In the genomic region with DNA sequence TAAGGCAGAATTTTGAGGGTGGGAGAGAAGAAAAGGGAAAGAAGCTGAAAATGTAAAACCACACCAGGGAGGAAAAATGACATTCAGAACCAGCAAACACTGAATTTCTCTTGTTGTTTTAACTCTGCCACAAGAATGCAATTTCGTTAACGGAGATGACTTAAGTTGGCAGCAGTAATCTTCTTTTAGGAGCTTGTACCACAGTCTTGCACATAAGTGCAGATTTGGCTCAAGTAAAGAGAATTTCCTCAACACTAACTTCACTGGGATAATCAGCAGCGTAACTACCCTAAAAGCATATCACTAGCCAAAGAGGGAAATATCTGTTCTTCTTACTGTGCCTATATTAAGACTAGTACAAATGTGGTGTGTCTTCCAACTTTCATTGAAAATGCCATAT, we compare ENCODE assay signal across 17 cellular contexts. TPM values are rescaled to one million over a fixed set of nuclear protein-coding genes. Genes with fewer than 3 reads are reported as not detected.
"Had no signal": no experiment of that assay in that cellular context is flagged by ENCODE, and none has a peak within 500 bp of the region (broad histone marks: within the 10 kb centered on the region; RNA-seq: fewer than 3 reads in every experiment).

No MANE protein-coding gene starts in this region.

- ATAC-seq: activated CD8-positive, alpha-beta T cell treated with anti-CD3 and anti-CD28 coated beads for 36 hours; activated naive CD8-positive, alpha-beta T cell treated with anti-CD3 and anti-CD28 coated beads, Interleukin-2, amount 50 U/mL, for 24 hours; gastrocnemius medialis; pancreas; stimulated activated naive CD8-positive, alpha-beta T cell treated with anti-CD3 and anti-CD28 coated beads, Interleukin-15, amount 100 ng/mL, for 72 hours had no signal

- H3K4me3 ChIP-seq: esophagus squamous epithelium, gastrocnemius medialis, pancreas, skin epidermis had no signal

- H3K4me1 ChIP-seq: gastrocnemius medialis, pancreas had no signal

- H3K27me3 ChIP-seq: gastrocnemius medialis, pancreas had no signal

- H3K4me1 Mint-ChIP-seq: activated naive CD8-positive, alpha-beta T cell treated with anti-CD3 and anti-CD28 coated beads, Interleukin-2, amount 50 U/mL, for 24 hours; brain had no signal

- H3K27ac ChIP-seq: esophagus squamous epithelium, gastrocnemius medialis, pancreas, skin epidermis had no signal

- H3K36me3 ChIP-seq: esophagus squamous epithelium, gastrocnemius medialis, pancreas had no signal

- H3K27ac Mint-ChIP-seq: activated CD8-positive, alpha-beta T cell treated with anti-CD3 and anti-CD28 coated beads for 36 hours; activated naive CD8-positive, alpha-beta T cell treated with anti-CD3 and anti-CD28 coated beads, Interleukin-2, amount 50 U/mL, for 24 hours; activated T-helper 1 cell treated with anti-CD3 and anti-CD28 coated beads, Interleukin-12 subunit alpha, Interleukin-12 subunit beta, Interleukin-2, Interleukin-4 antibody, amounts not matched to agents 30 ng/mL and 10 ng/mL and 1 ng/mL, durations not matched to agents 14 hours and 24 hours and 36 hours; brain; stimulated activated naive CD8-positive, alpha-beta T cell treated with anti-CD3 and anti-CD28 coated beads, Interleukin-15, amount 100 ng/mL, for 72 hours had no signal

- H3K4me3 Mint-ChIP-seq: activated CD8-positive, alpha-beta T cell treated with anti-CD3 and anti-CD28 coated beads for 36 hours; activated naive CD8-positive, alpha-beta T cell treated with anti-CD3 and anti-CD28 coated beads, Interleukin-2, amount 50 U/mL, for 24 hours; activated T-helper 1 cell treated with anti-CD3 and anti-CD28 coated beads, Interleukin-12 subunit alpha, Interleukin-12 subunit beta, Interleukin-2, Interleukin-4 antibody, amounts not matched to agents 30 ng/mL and 10 ng/mL and 1 ng/mL, durations not matched to agents 14 hours and 24 hours and 36 hours; brain; neural crest cell; stimulated activated naive CD8-positive, alpha-beta T cell treated with anti-CD3 and anti-CD28 coated beads, Interleukin-15, amount 100 ng/mL, for 72 hours had no signal

- H3K9me3 ChIP-seq: pancreas had no signal

- H3K9me3 Mint-ChIP-seq: activated CD8-positive, alpha-beta T cell treated with anti-CD3 and anti-CD28 coated beads for 36 hours; activated naive CD8-positive, alpha-beta T cell treated with anti-CD3 and anti-CD28 coated beads, Interleukin-2, amount 50 U/mL, for 24 hours; activated T-helper 1 cell treated with anti-CD3 and anti-CD28 coated beads, Interleukin-12 subunit alpha, Interleukin-12 subunit beta, Interleukin-2, Interleukin-4 antibody, amounts not matched to agents 30 ng/mL and 10 ng/mL and 1 ng/mL, durations not matched to agents 14 hours and 24 hours and 36 hours; stimulated activated naive CD8-positive, alpha-beta T cell treated with anti-CD3 and anti-CD28 coated beads, Interleukin-15, amount 100 ng/mL, for 72 hours had no signal

- DNase-seq: activated CD4-positive, alpha-beta T cell treated with anti-CD3 and anti-CD28 coated beads for 4 hours; activated CD8-positive, alpha-beta T cell treated with anti-CD3 and anti-CD28 coated beads for 36 hours; activated naive CD4-positive, alpha-beta T cell; activated naive CD8-positive, alpha-beta T cell treated with anti-CD3 and anti-CD28 coated beads, Interleukin-2, amount 50 U/mL, for 24 hours; esophagus squamous epithelium; gastrocnemius medialis; kidney; mesendoderm; pancreas; retina; stimulated activated CD4-positive, alpha-beta T cell treated with anti-CD3 and anti-CD28 coated beads, Interleukin-4, amount 100 ng/mL, for 4 hours; stimulated activated naive CD8-positive, alpha-beta T cell treated with anti-CD3 and anti-CD28 coated beads, Interleukin-15, amount 100 ng/mL, for 72 hours; T-helper 1 cell had no signal

- H3K36me3 Mint-ChIP-seq: brain had no signal

RNA-seq across cellular contexts. Expression of a gene that starts 15.5 kb away (rescaled TPM):
- total RNA-seq: activated CD8-positive, alpha-beta T cell treated with anti-CD3 and anti-CD28 coated beads for 36 hours; activated T-helper 1 cell treated with anti-CD3 and anti-CD28 coated beads, Interleukin-12 subunit alpha, Interleukin-12 subunit beta, Interleukin-2, Interleukin-4 antibody, amounts not matched to agents 30 ng/mL and 10 ng/mL and 1 ng/mL, durations not matched to agents 14 hours and 24 hours and 36 hours had no signal
